27 cellular contexts compared by ENCODE assay signal in the genomic region with DNA sequence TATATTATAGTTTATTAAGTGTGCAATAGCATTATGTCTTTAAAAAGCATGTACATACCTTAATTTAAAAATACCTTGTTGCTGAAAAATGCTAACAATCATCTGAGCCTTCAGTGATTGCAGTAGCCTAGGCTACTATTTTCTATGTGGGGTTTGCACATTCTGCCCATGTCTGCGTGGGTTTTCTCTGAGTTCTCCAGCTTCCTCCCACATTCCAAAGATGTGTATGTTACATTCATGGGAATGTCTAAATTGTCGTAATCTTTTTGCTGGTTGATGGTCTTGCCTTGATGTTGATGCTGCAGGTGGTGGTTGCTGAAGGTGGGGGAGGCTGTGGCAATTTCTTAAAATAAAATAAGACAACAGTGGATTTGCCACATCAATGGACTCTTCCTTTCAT. TPM values are rescaled to one million over a fixed set of nuclear protein-coding genes. Genes with fewer than 3 reads are reported as not detected.
"Had no signal": no experiment of that assay in that cellular context is flagged by ENCODE, and none has a peak within 500 bp of the region (broad histone marks: within the 10 kb centered on the region; RNA-seq: fewer than 3 reads in every experiment).

No MANE protein-coding gene starts in this region.

- H3K4me1 ChIP-seq: neural progenitor cell, parathyroid adenoma, psoas muscle, right lobe of liver, sigmoid colon, suprapubic skin, testis, tibial artery, transverse colon, upper lobe of left lung, vagina had no signal

- H3K79me2 ChIP-seq: parathyroid adenoma had no signal

- H3K4me2 ChIP-seq: neural progenitor cell had no signal

- H3K27me3 ChIP-seq: neural progenitor cell, ovary, right lobe of liver, sigmoid colon, testis, upper lobe of left lung, vagina had no signal

- H3K36me3 ChIP-seq: neural progenitor cell, ovary, right lobe of liver, sigmoid colon, suprapubic skin, tibial artery, transverse colon, upper lobe of left lung, vagina had no signal

- H3K9me3 ChIP-seq: ovary, right lobe of liver, testis, vagina had no signal

- DNase-seq: naive thymus-derived CD4-positive, alpha-beta T cell; natural killer cell; occipital lobe; ovary; posterior cingulate gyrus; psoas muscle; right cardiac atrium; right lobe of liver; sigmoid colon; small intestine; stimulated activated CD4-positive, alpha-beta T cell treated with anti-CD3 and anti-CD28 coated beads, Interleukin-15, amount 100 ng/mL, for 24 hours; stimulated activated CD4-positive, alpha-beta T cell treated with anti-CD3 and anti-CD28 coated beads, Interleukin-4, amount 100 ng/mL, for 1 hour; stimulated activated CD4-positive, alpha-beta T cell treated with anti-CD3 and anti-CD28 coated beads, Interleukin-4, amount 100 ng/mL, for 4 hours; stimulated activated CD8-positive, alpha-beta memory T cell treated with anti-CD3 and anti-CD28 coated beads, Interleukin-4, amount 100 ng/mL, for 48 hours; stimulated activated naive CD4-positive, alpha-beta T cell; stimulated activated naive CD8-positive, alpha-beta T cell treated with anti-CD3 and anti-CD28 coated beads, Interleukin-15, amount 100 ng/mL, for 72 hours; stimulated activated naive CD8-positive, alpha-beta T cell treated with anti-CD3 and anti-CD28 coated beads, Interleukin-15, Interleukin-2, amounts not matched to agents 100 U/mL and 50 U/mL, for 24 hours; substantia nigra; testis; tibial artery; transverse colon; upper lobe of left lung had no signal

- H2AFZ ChIP-seq: neural progenitor cell, parathyroid adenoma had no signal

- H3K4me3 ChIP-seq: neural progenitor cell, ovary, psoas muscle, right lobe of liver, sigmoid colon, suprapubic skin, testis, tibial artery, transverse colon, upper lobe of left lung, vagina had no signal

- H3K9ac ChIP-seq: neural progenitor cell, parathyroid adenoma had no signal

- H3K27ac ChIP-seq: neural progenitor cell, ovary, parathyroid adenoma, psoas muscle, right lobe of liver, sigmoid colon, suprapubic skin, testis, tibial artery, transverse colon, upper lobe of left lung, vagina had no signal

RNA-seq across cellular contexts. Expression of a gene that starts 12.5 kb away (rescaled TPM):
- polyA plus RNA-seq: naive thymus-derived CD4-positive, alpha-beta T cell; neural cell; ovary; psoas muscle; right cardiac atrium; sigmoid colon; small intestine had no signal

RNA-seq across cellular contexts. Expression of a gene that starts 17.6 kb away (rescaled TPM):
- polyA plus RNA-seq: naive thymus-derived CD4-positive, alpha-beta T cell; neural cell; ovary; right cardiac atrium; small intestine had no signal

RNA-seq across cellular contexts. Expression of a gene that starts 45.1 kb away (rescaled TPM):
- polyA plus RNA-seq: naive thymus-derived CD4-positive, alpha-beta T cell; neural cell; ovary; psoas muscle; right cardiac atrium; sigmoid colon; small intestine had no signal
